ENCODE assay signal across 9 cellular contexts in the genomic region with DNA sequence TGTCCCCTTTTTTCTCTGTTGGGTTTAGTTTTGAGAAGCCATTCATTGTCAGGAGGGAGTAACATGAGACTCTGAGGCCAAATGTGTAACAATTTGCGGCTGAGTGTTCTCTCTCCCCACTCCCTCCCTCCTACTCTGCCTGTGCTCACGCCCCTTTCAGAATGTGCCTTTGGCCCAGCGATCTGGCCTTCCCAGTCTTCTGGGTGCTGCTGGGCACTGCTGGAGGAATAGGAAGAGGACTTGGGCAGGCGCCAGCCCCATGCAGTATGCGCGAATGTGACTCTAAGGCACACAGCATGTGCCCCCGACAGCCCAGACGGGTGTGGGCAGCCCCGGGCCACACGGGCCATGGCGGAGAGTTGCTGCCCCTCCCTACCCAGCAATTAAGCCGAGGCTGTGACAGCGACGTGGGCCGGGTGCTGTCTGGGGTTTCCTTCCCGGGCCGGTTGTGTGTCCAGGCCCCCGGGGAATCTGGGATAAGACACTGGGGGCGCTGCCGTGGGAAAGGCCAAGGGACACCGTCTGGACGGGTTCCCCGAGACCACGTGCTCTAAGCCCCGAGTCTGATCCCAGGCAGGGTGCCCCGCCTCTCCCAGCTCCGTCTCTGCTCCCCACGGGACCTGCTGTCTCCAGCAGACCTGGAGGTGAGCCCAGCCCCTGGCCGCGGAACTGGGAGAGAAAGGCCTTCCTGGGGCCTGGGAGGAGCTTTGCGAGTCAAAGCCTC.
A peak's percentile ranks its signal among the peaks of the same experiment; 100 is the strongest.
DNase-seq lines count a peak whose midpoint lies in the region; ATAC-seq and TF ChIP-seq lines count a peak whose summit lies in the region.
"Had no signal": no experiment of that assay in that cellular context is flagged by ENCODE, and none has a peak within 500 bp of the region (broad histone marks: within the 10 kb centered on the region; RNA-seq: fewer than 3 reads in every experiment).

No MANE protein-coding gene starts in this region.

- H3K4me1 ChIP-seq in heart right ventricle: peaks cover 0 to 25% (median 13%) of the 10 kb centered on the region in 9 donors
- peaks cover 7% of the 10 kb centered on the region for H3K4me1 ChIP-seq in prostate gland (replicated peaks)

- POLR2A ChIA-PET in WTC11 (lab: Charles Lee): interaction anchor here (0.6 kb wide), 1 partner anchor 19 kb away, joined by 3 read pairs; no protein-coding TSS in a partner anchor

- peaks cover 12% of the 10 kb centered on the region for H3K4me1 Mint-ChIP-seq in WTC11

- H3K36me3 Mint-ChIP-seq in WTC11: no peaks in the 10 kb centered on the region

- TF ChIP-seq CTCF in WTC11 (IDR thresholded peaks at IDR 0.05): no peak; the same call in 1 of the 2 replicates
- peak in 4 of 9 donors; percentile 3 to 6 (median 5) for TF ChIP-seq CTCF in heart right ventricle (IDR thresholded peaks at IDR 0.05)
- TF ChIP-seq CTCF in prostate gland (IDR thresholded peaks at IDR 0.05): peak in 1 of 4 experiments; percentile 8

- H3K9me3 ChIP-seq in heart right ventricle: peaks cover 0 to 8% (median 0%) of the 10 kb centered on the region in 11 donors
- H3K9me3 ChIP-seq in prostate gland: no peaks in the 10 kb centered on the region

- H3K4me3 Mint-ChIP-seq in WTC11: peak overlapping the region; percentile 67

- ATAC-seq in HG02884 (IDR thresholded peaks at IDR 0.05; ENCODE audit: unreplicated experiment): peak; percentile 16
- peak; percentile 52 for ATAC-seq in WTC11
- peak; percentile 83 to 93 (median 88) for ATAC-seq in heart right ventricle

- TF ChIP-seq POLR2A in prostate gland (IDR thresholded peaks at IDR 0.05): no peak

- DNase-seq in WTC11 (ENCODE audit: low spot score) (peak; percentile 36), heart right ventricle (peak; percentile 88 to 91), prostate gland (ENCODE audit: low spot score) (peak; percentile 76), NCI-H1417 treated with DMSO at 0.1 percent for 48 hours (lab: John Stamatoyannopoulos, UW) (no peak), superior temporal gyrus (ENCODE audit: extremely low spot score) (no peak), GDM1 (lab: John Stamatoyannopoulos, UW) (no peak), activated T-cell treated with anti-CD3 and anti-CD28 coated beads for 4 hours (no peak)

- H3K4me3 ChIP-seq in heart right ventricle (peak overlapping the region in 8 of 10 donors; percentile 10 to 47 (median 34)), prostate gland (peak overlapping the region; percentile 13 to 19)
- H3K4me3 ChIP-seq: SK-N-MC had no signal

- no peak overlapping the region for H3K27ac Mint-ChIP-seq in WTC11

- H3K27me3 Mint-ChIP-seq in WTC11 (ENCODE audit: low read depth): peaks cover 6% of the 10 kb centered on the region; the same call in 1 of the 2 replicates

- H3K9me3 Mint-ChIP-seq in WTC11: peaks cover 8% of the 10 kb centered on the region

- WGBS in heart right ventricle, 2 donors: 37 to 39% methylated on average over 31 of the region's 31 CpGs
- 12% methylated on average over 27 of the region's 31 CpGs for WGBS in prostate gland

- no peaks in the 10 kb centered on the region for H3K36me3 ChIP-seq in heart right ventricle
- H3K36me3 ChIP-seq in prostate gland: no peaks in the 10 kb centered on the region

- peaks cover 0 to under 1% (median 0%) of the 10 kb centered on the region in 7 donors for H3K27me3 ChIP-seq in heart right ventricle
- H3K27me3 ChIP-seq in prostate gland (replicated peaks; ENCODE audit: insufficient read depth): no peaks in the 10 kb centered on the region

- intact Hi-C loops in heart right ventricle (cut with DNase I): loop anchor here in 7 of 10 donors (1.0 to 10.0 kb wide), 15 partner anchors 73 to 751 kb away; partner anchors contain the start of genes IRX3 (in 3 of the 7) and IRX5 (in 2 of the 7)
- intact Hi-C loops in prostate gland (cut with DNase I): no loop called here

- H3K27ac ChIP-seq in heart right ventricle: peak overlapping the region; percentile 76 to 91 (median 86)
- peak overlapping the region; percentile 77 to 80 for H3K27ac ChIP-seq in prostate gland
- H3K27ac ChIP-seq: SK-N-MC had no signal

- CTCF ChIA-PET in WTC11 (lab: Charles Lee): interaction anchor here (0.6 to 1.7 kb wide), 5 partner anchors 20 to 644 kb away, joined by 3 to 6 read pairs (median 4); partner anchors contain the start of gene IRX3

TF ChIP-seq in WTC11, 78 proteins besides CTCF, POLR2A, EP300 and RAD21:
- TF ChIP-seq, protein P1, sequence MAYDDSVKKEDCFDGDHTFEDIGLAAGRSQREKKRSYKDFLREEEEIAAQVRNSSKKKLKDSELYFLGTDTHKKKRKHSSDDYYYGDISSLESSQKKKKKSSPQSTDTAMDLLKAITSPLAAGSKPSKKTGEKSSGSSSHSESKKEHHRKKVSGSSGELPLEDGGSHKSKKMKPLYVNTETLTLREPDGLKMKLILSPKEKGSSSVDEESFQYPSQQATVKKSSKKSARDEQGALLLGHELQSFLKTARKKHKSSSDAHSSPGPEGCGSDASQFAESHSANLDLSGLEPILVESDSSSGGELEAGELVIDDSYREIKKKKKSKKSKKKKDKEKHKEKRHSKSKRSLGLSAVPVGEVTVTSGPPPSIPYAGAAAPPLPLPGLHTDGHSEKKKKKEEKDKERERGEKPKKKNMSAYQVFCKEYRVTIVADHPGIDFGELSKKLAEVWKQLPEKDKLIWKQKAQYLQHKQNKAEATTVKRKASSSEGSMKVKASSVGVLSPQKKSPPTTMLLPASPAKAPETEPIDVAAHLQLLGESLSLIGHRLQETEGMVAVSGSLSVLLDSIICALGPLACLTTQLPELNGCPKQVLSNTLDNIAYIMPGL (CRISPR knock-in tag; IDR thresholded peaks at IDR 0.05): 0 out of 2 replicates have a peak, but pooled peaks have one; percentile 3
- TF ChIP-seq FOXJ3 (CRISPR knock-in tag; IDR thresholded peaks at IDR 0.05; ENCODE audit: borderline replicate concordance) (no peak), FOXK1 (CRISPR knock-in tag; IDR thresholded peaks at IDR 0.05) (no peak), FOXP1 (CRISPR knock-in tag; IDR thresholded peaks at IDR 0.05; ENCODE audit: borderline replicate concordance) (peak; percentile 8; the same call in 1 of the 2 replicates)

Comparison
In these comparisons a context has a peak if more than half of its experiments do, and no peak if none do; other contexts are left out.
1. ATAC-seq: peak in every context shown above with its lines; median percentile 88 in heart right ventricle; 52 in WTC11; 16 in HG02884.
2. DNase-seq: peak in WTC11 (single experiment), heart right ventricle (2 of 2) and prostate gland (single experiment); none in NCI-H1417 treated with DMSO at 0.1 percent for 48 hours (single experiment), superior temporal gyrus (single experiment), GDM1 (single experiment) and activated T-cell treated with anti-CD3 and anti-CD28 coated beads for 4 hours (single experiment).